17 cellular contexts compared by ENCODE assay signal in genomic region chr11:87265915-87266314, GRCh38.
A peak's percentile ranks its signal among the peaks of the same experiment; 100 is the strongest.
DNase-seq lines count a peak whose midpoint lies in the region; ATAC-seq, FAIRE-seq and TF ChIP-seq lines count a peak whose summit lies in the region.
"Had no signal": no experiment of that assay in that cellular context is flagged by ENCODE, and none has a peak within 500 bp of the region (broad histone marks: within the 10 kb centered on the region; RNA-seq: fewer than 3 reads in every experiment).

No MANE protein-coding gene starts in this region.

- intact Hi-C loops in ascending aorta (cut with DNase I): no loop called here

- ATAC-seq in HG03097 (IDR thresholded peaks at IDR 0.05; ENCODE audit: low FRiP score, unreplicated experiment): no peak
- no peak for ATAC-seq in HG02798 (IDR thresholded peaks at IDR 0.05; ENCODE audit: poor library complexity, unreplicated experiment)
- ATAC-seq: Panc1, Right ventricle myocardium inferior had no signal

- FAIRE-seq in GM12892 (lab: Jason Lieb, UNC): peak; percentile 5
- FAIRE-seq in GM12891 (lab: Jason Lieb, UNC): no peak

- H3K4me2 ChIP-seq in skeletal muscle satellite cell (ENCODE audit: low read length): peak overlapping the region; percentile 61

- H3K36me3 ChIP-seq in ascending aorta (no peaks in the 10 kb centered on the region), skeletal muscle satellite cell (ENCODE audit: insufficient read depth, low read length) (no peaks in the 10 kb centered on the region)

- H3K4me1 ChIP-seq in ascending aorta (peaks cover 1 to 25% of the 10 kb centered on the region in 2 donors), skeletal muscle satellite cell (ENCODE audit: control insufficient read depth, insufficient read depth, low read length) (peaks cover 39% of the 10 kb centered on the region)

- DNase-seq in GM12892 (ENCODE audit: insufficient read length) (no peak), ascending aorta (ENCODE audit: low spot score in 2 of 2) (no peak), fibroblast of villous mesenchyme (ENCODE audit: low read depth) (peak; percentile 77), GM12891 (ENCODE audit: insufficient read length, low spot score) (no peak)
- no peak for DNase-seq in activated CD8-positive, alpha-beta memory T cell treated with anti-CD3 and anti-CD28 coated beads for 24 hours
- DNase-seq: CD4-positive, alpha-beta memory T cell; DMS79; GOT3; KBM-7; NCI-H1105 treated with DMSO at 0.1 percent for 48 hours; NCI-H187; NCI-H774 had no signal

- TF ChIP-seq CTCF in ascending aorta (IDR thresholded peaks at IDR 0.05): no peak
- no peak for TF ChIP-seq CTCF in fibroblast of villous mesenchyme (IDR thresholded peaks at IDR 0.05; ENCODE audit: insufficient read depth, low read depth, low read length)

- H3K9me3 ChIP-seq in ascending aorta (no peaks in the 10 kb centered on the region), skeletal muscle satellite cell (replicated peaks; ENCODE audit: low read length) (no peaks in the 10 kb centered on the region)

- no peaks in the 10 kb centered on the region for H3K27me3 ChIP-seq in ascending aorta
- H3K27me3 ChIP-seq in skeletal muscle satellite cell (ENCODE audit: control insufficient read depth, insufficient read depth, low read length): no peaks in the 10 kb centered on the region

- H3K9ac ChIP-seq in skeletal muscle satellite cell (ENCODE audit: low read depth, low read length): no peak overlapping the region

- TF ChIP-seq POLR2A in GM12892 (IDR thresholded peaks at IDR 0.05; ENCODE audit: low read depth, low read length): no peak
- no peak for TF ChIP-seq POLR2A in GM12891 (IDR thresholded peaks at IDR 0.05; ENCODE audit: low read depth, low read length)

- H3K27ac ChIP-seq in ascending aorta: peak overlapping the region; percentile 36 to 40

- H3K4me3 ChIP-seq in ascending aorta (no peak overlapping the region), fibroblast of villous mesenchyme (ENCODE audit: low read depth, low read length) (no peak overlapping the region), skeletal muscle satellite cell (ENCODE audit: low read length) (no peak overlapping the region)

TF ChIP-seq in GM12891, 5 proteins besides CTCF, POLR2A, EP300 and RAD21:
- TF ChIP-seq SPI1 (IDR thresholded peaks at IDR 0.05; ENCODE audit: low read depth, low read length) (no peak), POU2F2 (IDR thresholded peaks at IDR 0.05; ENCODE audit: low read depth, low read length) (no peak), POLR2AphosphoS5 (IDR thresholded peaks at IDR 0.05; ENCODE audit: low read depth, low read length) (no peak), PAX5 (IDR thresholded peaks at IDR 0.05; ENCODE audit: insufficient read depth, low read length, severe bottlenecking) (no peak), TAF1 (IDR thresholded peaks at IDR 0.05; ENCODE audit: low read depth, low read length) (no peak)
